ENCODE assay signal across 1 cellular context in genomic region chr5:172150514-172151425, GRCh38.
TF ChIP-seq lines count a peak whose summit lies in the region.

No MANE protein-coding gene starts in this region.

TF ChIP-seq in K562, 482 proteins besides CTCF, POLR2A, EP300 and RAD21 (continued from another document and continues in another):
- peak; percentile 39; the same call in 1 of the 2 replicates for TF ChIP-seq JUND (IDR thresholded peaks at IDR 0.05; ENCODE audit: borderline replicate concordance, low read depth, low read length)
- no peak; the same call in 2 of the 3 replicates for TF ChIP-seq JUND (tag; IDR thresholded peaks at IDR 0.05; ENCODE audit: borderline replicate concordance, low read depth, low read length)
- no peak for TF ChIP-seq BMI1 (IDR thresholded peaks at IDR 0.05; ENCODE audit: low read length)
- no peak for TF ChIP-seq TAF15 (IDR thresholded peaks at IDR 0.05; ENCODE audit: low read depth, low read length)
- no peak for TF ChIP-seq ZKSCAN1 (IDR thresholded peaks at IDR 0.05; ENCODE audit: low read depth, low read length)
- TF ChIP-seq CC2D1A (IDR thresholded peaks at IDR 0.05), result no peak
- TF ChIP-seq ARID3A (IDR thresholded peaks at IDR 0.05; ENCODE audit: borderline replicate concordance, low read depth, low read length), result no peak
- TF ChIP-seq ZEB2 (IDR thresholded peaks at IDR 0.05), result no peak
- no peak for TF ChIP-seq BRD4 (IDR thresholded peaks at IDR 0.05)
- no peak for TF ChIP-seq ZNF655 (CRISPR knock-in tag; IDR thresholded peaks at IDR 0.05)
- no peak for TF ChIP-seq MCM5 (IDR thresholded peaks at IDR 0.05; ENCODE audit: low read depth)
- TF ChIP-seq CEBPG (CRISPR knock-in tag; IDR thresholded peaks at IDR 0.05), result peak; percentile 17; the same call in 1 of the 2 replicates
- no peak for TF ChIP-seq CEBPG (tag; conservative IDR thresholded peaks at IDR 0.05 in 1 of 2, IDR thresholded peaks at IDR 0.05 in 1 of 2)
- no peak for TF ChIP-seq FOXP4 (CRISPR knock-in tag; IDR thresholded peaks at IDR 0.05; ENCODE audit: borderline replicate concordance)
- TF ChIP-seq SOX6 (IDR thresholded peaks at IDR 0.05), result peak; percentile 65; the same call in 1 of the 2 replicates
- peak; percentile 99 for TF ChIP-seq ZBTB9 (CRISPR knock-in tag; IDR thresholded peaks at IDR 0.05)
- TF ChIP-seq ZNF449 (CRISPR knock-in tag; IDR thresholded peaks at IDR 0.05), result no peak
- 0 out of 2 replicates have a peak, but pooled peaks have one; percentile 23 for TF ChIP-seq FOXK1 (CRISPR knock-in tag; IDR thresholded peaks at IDR 0.05; ENCODE audit: borderline replicate concordance)
- TF ChIP-seq ATF6 (CRISPR knock-in tag; IDR thresholded peaks at IDR 0.05), result no peak
- no peak for TF ChIP-seq ZSCAN29 (IDR thresholded peaks at IDR 0.05)
- TF ChIP-seq ILF3 (IDR thresholded peaks at IDR 0.05; ENCODE audit: borderline replicate concordance), result no peak
- TF ChIP-seq ZBTB11 (CRISPR knock-in tag; IDR thresholded peaks at IDR 0.05), result peak in 1 of 3 experiments; percentile 9; a peak in 1 of 6 replicates
- no peak for TF ChIP-seq TOE1 (IDR thresholded peaks at IDR 0.05; ENCODE audit: borderline replicate concordance)
- TF ChIP-seq TOE1 (CRISPR knock-in tag; IDR thresholded peaks at IDR 0.05; ENCODE audit: borderline replicate concordance, low read depth), result no peak
- TF ChIP-seq POLR2AphosphoS5 (IDR thresholded peaks at IDR 0.05; ENCODE audit: control insufficient read depth, insufficient read depth, low read depth, low read length), result no peak
- TF ChIP-seq CHD4 (IDR thresholded peaks at IDR 0.05; ENCODE audit: insufficient read depth, insufficient replicate concordance, low read depth, low read length, poor library complexity, severe bottlenecking), result no peak
- TF ChIP-seq CHCHD3 (CRISPR knock-in tag; IDR thresholded peaks at IDR 0.05), result no peak
- no peak for TF ChIP-seq ZNF740 (CRISPR knock-in tag; IDR thresholded peaks at IDR 0.05)
- no peak for TF ChIP-seq ZNF740 (tag; IDR thresholded peaks at IDR 0.05)
- no peak for TF ChIP-seq XRCC4 (IDR thresholded peaks at IDR 0.05; ENCODE audit: extremely low read depth, insufficient read depth, insufficient read length)
- TF ChIP-seq PTTG1 (tag; IDR thresholded peaks at IDR 0.05; ENCODE audit: low read depth), result no peak
- no peak; a peak in 1 of 4 replicates for TF ChIP-seq TEAD1 (CRISPR knock-in tag; IDR thresholded peaks at IDR 0.05)
- no peak for TF ChIP-seq MEF2A (IDR thresholded peaks at IDR 0.05; ENCODE audit: control insufficient read depth, low read depth, low read length)
- TF ChIP-seq MXD1 (CRISPR knock-in tag; IDR thresholded peaks at IDR 0.05; ENCODE audit: borderline replicate concordance, poor library complexity, severe bottlenecking), result no peak
- no peak for TF ChIP-seq SNAPC5 (CRISPR knock-in tag; IDR thresholded peaks at IDR 0.05)
- no peak for TF ChIP-seq ZNF232 (CRISPR knock-in tag; IDR thresholded peaks at IDR 0.05)
- TF ChIP-seq GABPA (tag; conservative IDR thresholded peaks at IDR 0.05; ENCODE audit: low read depth), result peak; percentile 58
- TF ChIP-seq RBM22 (IDR thresholded peaks at IDR 0.05; ENCODE audit: low read depth, low read length, poor library complexity, severe bottlenecking), result no peak
- TF ChIP-seq ZNF445 (CRISPR knock-in tag; IDR thresholded peaks at IDR 0.05; ENCODE audit: low read depth), result no peak
- no peak for TF ChIP-seq CHAMP1 (IDR thresholded peaks at IDR 0.05)
- no peak for TF ChIP-seq CBX8 (IDR thresholded peaks at IDR 0.05; ENCODE audit: borderline replicate concordance, extremely low read depth, low read depth, low read length, poor library complexity, severe bottlenecking)
- TF ChIP-seq PHF21A (IDR thresholded peaks at IDR 0.05; ENCODE audit: borderline replicate concordance, low read depth), result no peak
- TF ChIP-seq ZNF124 (CRISPR knock-in tag; IDR thresholded peaks at IDR 0.05), result no peak
- TF ChIP-seq RBBP5 (IDR thresholded peaks at IDR 0.05; ENCODE audit: borderline replicate concordance, insufficient read depth, low read length, poor library complexity, severe bottlenecking), result no peak
- TF ChIP-seq SREBF2 (CRISPR knock-in tag; IDR thresholded peaks at IDR 0.05), result no peak
